In the genomic region with DNA sequence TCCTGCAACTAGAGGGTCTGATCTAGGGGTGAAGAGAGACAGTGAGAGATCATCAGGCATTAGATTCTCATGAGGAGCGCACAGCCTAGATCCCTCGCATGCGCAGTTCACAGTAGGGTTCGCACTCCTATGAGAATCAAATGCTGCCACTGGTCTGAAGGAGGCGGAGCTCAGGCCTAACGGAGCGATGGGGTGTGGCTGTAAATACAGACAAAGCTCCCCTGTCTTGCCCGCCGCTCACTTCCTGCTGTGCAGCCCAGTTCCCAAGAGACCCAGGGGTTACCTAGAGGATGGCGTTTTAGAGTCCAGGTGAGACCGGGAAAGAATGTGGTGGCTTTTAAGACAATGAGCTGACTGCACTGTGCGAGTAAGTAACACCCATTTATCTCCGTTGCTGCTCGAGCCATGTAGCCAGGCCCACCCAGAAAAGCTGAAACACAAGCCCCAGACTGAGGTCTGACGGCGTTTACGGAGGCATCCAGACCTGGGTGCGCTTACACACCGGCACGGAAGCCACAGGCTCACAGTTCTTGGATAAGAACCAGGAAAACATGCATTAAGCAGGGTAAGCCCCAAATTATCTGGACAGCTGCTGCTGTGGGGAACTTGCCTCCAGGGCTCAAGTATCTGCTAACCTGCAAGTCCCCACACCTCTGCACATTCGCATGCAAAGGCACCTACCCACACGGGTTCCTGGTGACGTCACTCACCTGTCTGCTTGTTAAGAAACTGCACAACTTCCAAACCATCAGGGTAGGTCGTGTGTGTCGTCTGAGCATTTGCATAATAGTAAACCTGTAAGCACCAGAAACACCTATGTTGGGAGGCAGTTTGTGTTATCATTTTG, we compare ENCODE assay signal across 15 cellular contexts. TPM values are rescaled to one million over a fixed set of nuclear protein-coding genes. Genes with fewer than 3 reads are reported as not detected.
DNase-seq lines count a peak whose midpoint lies in the region; ATAC-seq and TF ChIP-seq lines count a peak whose summit lies in the region.
"Had no signal": no experiment of that assay in that cellular context is flagged by ENCODE, and none has a peak within 500 bp of the region (broad histone marks: within the 10 kb centered on the region; RNA-seq: fewer than 3 reads in every experiment).

No MANE protein-coding gene starts in this region.

- H3K27me3 Mint-ChIP-seq in mesothelial cell of epicardium (ENCODE audit: low read depth), result peaks cover 14% of the 10 kb centered on the region
- H3K27me3 Mint-ChIP-seq in activated naive CD8-positive, alpha-beta T cell treated with anti-CD3 and anti-CD28 coated beads for 36 hours, result no peaks in the 10 kb centered on the region

- ATAC-seq in activated naive CD4-positive, alpha-beta T cell treated with anti-CD3 and anti-CD28 coated beads, Interleukin-2, amount 50 U/mL, for 72 hours, result no peak

- CTCF ChIA-PET in RWPE1 (lab: Yijun Ruan, JAX), result no interaction called here

- no peaks in the 10 kb centered on the region for H3K36me3 Mint-ChIP-seq in mesothelial cell of epicardium
- H3K36me3 Mint-ChIP-seq in activated naive CD4-positive, alpha-beta T cell treated with anti-CD3 and anti-CD28 coated beads, Interleukin-2, amount 50 U/mL, for 72 hours, result no peaks in the 10 kb centered on the region
- H3K36me3 Mint-ChIP-seq in activated naive CD8-positive, alpha-beta T cell treated with anti-CD3 and anti-CD28 coated beads for 36 hours, result no peaks in the 10 kb centered on the region

- peaks cover 19% of the 10 kb centered on the region for H3K4me1 Mint-ChIP-seq in mesothelial cell of epicardium
- H3K4me1 Mint-ChIP-seq in activated naive CD8-positive, alpha-beta T cell treated with anti-CD3 and anti-CD28 coated beads for 36 hours, result peaks cover 21% of the 10 kb centered on the region

- H3K9me3 Mint-ChIP-seq in mesothelial cell of epicardium, result no peaks in the 10 kb centered on the region
- no peaks in the 10 kb centered on the region for H3K9me3 Mint-ChIP-seq in activated naive CD4-positive, alpha-beta T cell treated with anti-CD3 and anti-CD28 coated beads, Interleukin-2, amount 50 U/mL, for 72 hours
- no peaks in the 10 kb centered on the region for H3K9me3 Mint-ChIP-seq in activated naive CD8-positive, alpha-beta T cell treated with anti-CD3 and anti-CD28 coated beads for 36 hours
- H3K9me3 Mint-ChIP-seq: activated B cell treated with CpG ODN at 0.5 μM for 24 hours, H9 had no signal

- POLR2A ChIA-PET in RWPE1 (lab: Yijun Ruan, JAX; ENCODE audit: low non-redundant PET), result no interaction called here

- TF ChIP-seq CTCF in RWPE1 (conservative IDR thresholded peaks at IDR 0.05; ENCODE audit: low read depth) (no peak), mesothelial cell of epicardium (IDR thresholded peaks at IDR 0.05; ENCODE audit: unreplicated experiment) (no peak)

- peak overlapping the region; percentile 30 for H3K27ac Mint-ChIP-seq in mesothelial cell of epicardium
- no peak overlapping the region for H3K27ac Mint-ChIP-seq in activated naive CD4-positive, alpha-beta T cell treated with anti-CD3 and anti-CD28 coated beads, Interleukin-2, amount 50 U/mL, for 72 hours
- no peak overlapping the region for H3K27ac Mint-ChIP-seq in activated naive CD8-positive, alpha-beta T cell treated with anti-CD3 and anti-CD28 coated beads for 36 hours
- H3K27ac Mint-ChIP-seq: activated B cell treated with CpG ODN at 0.5 μM for 24 hours, B cell had no signal

- DNase-seq in DMS 273 (lab: John Stamatoyannopoulos, UW; ENCODE audit: unreplicated experiment), result peak; percentile 71
- DNase-seq in NCI-H1436 (lab: John Stamatoyannopoulos, UW), result peak; percentile 68
- no peak for DNase-seq in RWPE1 (ENCODE audit: low spot score)
- DNase-seq in mesothelial cell of epicardium (ENCODE audit: low spot score in 2 of 2, unreplicated experiment in 2 of 2), result no peak
- DNase-seq in CD1c-positive myeloid dendritic cell (ENCODE audit: extremely low spot score), result no peak
- DNase-seq in activated naive CD4-positive, alpha-beta T cell treated with anti-CD3 and anti-CD28 coated beads, Interleukin-2, amount 50 U/mL, for 72 hours (ENCODE audit: low spot score in 2 of 2), result no peak
- no peak for DNase-seq in activated naive CD8-positive, alpha-beta T cell treated with anti-CD3 and anti-CD28 coated beads for 36 hours
- no peak for DNase-seq in pons (ENCODE audit: low spot score)
- DNase-seq: activated B cell treated with CpG ODN at 0.5 μM for 24 hours, activated T-cell treated with anti-CD3 and anti-CD28 coated beads for 4 hours, amniotic stem cell, H9, midbrain had no signal

- peak overlapping the region; percentile 20 for H3K4me3 Mint-ChIP-seq in mesothelial cell of epicardium
- H3K4me3 Mint-ChIP-seq in activated naive CD8-positive, alpha-beta T cell treated with anti-CD3 and anti-CD28 coated beads for 36 hours, result no peak overlapping the region
- H3K4me3 Mint-ChIP-seq: activated B cell treated with CpG ODN at 0.5 μM for 24 hours, B cell, H9 had no signal

- 0 out of 2 replicates have a peak overlapping the region, but pooled peaks have one; percentile 8 for H3K27ac ChIP-seq in RWPE1
- H3K27ac ChIP-seq: coronary artery had no signal

RNA-seq across cellular contexts. Expression of a gene that starts 12.5 kb away (rescaled TPM):
- 1.4 to 1.6 TPM (median 1.5 TPM) in 3 replicates for total RNA-seq in mesothelial cell of epicardium
- 1 to 10 TPM in 1 of 2 donors, under 1 TPM in 1; 0.91 to 1.5 TPM for total RNA-seq in activated naive CD4-positive, alpha-beta T cell treated with anti-CD3 and anti-CD28 coated beads, Interleukin-2, amount 50 U/mL, for 72 hours
- under 1 TPM; 0.48 to 0.52 TPM for total RNA-seq in activated naive CD8-positive, alpha-beta T cell treated with anti-CD3 and anti-CD28 coated beads for 36 hours

RNA-seq across cellular contexts. Expression of a gene that starts 39.4 kb away (rescaled TPM):
- total RNA-seq in mesothelial cell of epicardium, result 29.4 to 33.0 TPM (median 30.4 TPM) in 3 replicates
- 10 to 100 TPM; 29.8 to 38.1 TPM for total RNA-seq in activated naive CD4-positive, alpha-beta T cell treated with anti-CD3 and anti-CD28 coated beads, Interleukin-2, amount 50 U/mL, for 72 hours
- total RNA-seq in activated naive CD8-positive, alpha-beta T cell treated with anti-CD3 and anti-CD28 coated beads for 36 hours, result 10 to 100 TPM; 47.2 to 48.5 TPM

Comparison
In these comparisons a context has a peak if more than half of its experiments do, and no peak if none do; other contexts are left out.
1. DNase-seq: peak in DMS 273 (single experiment) and NCI-H1436 (single experiment); none in RWPE1 (single experiment), mesothelial cell of epicardium (0 of 2), CD1c-positive myeloid dendritic cell (single experiment), activated naive CD4-positive, alpha-beta T cell treated with anti-CD3 and anti-CD28 coated beads, Interleukin-2, amount 50 U/mL, for 72 hours (0 of 2), activated naive CD8-positive, alpha-beta T cell treated with anti-CD3 and anti-CD28 coated beads for 36 hours (single experiment) and pons (single experiment).